2 cellular contexts compared by ENCODE assay signal in genomic region chr10:72048450-72049124, GRCh38.
TF ChIP-seq lines count a peak whose summit lies in the region.

No MANE protein-coding gene starts in this region.

TF ChIP-seq in IMR-90, 13 proteins besides CTCF, POLR2A, EP300 and RAD21:
- TF ChIP-seq SMC3 (IDR thresholded peaks at IDR 0.05; ENCODE audit: low read depth, low read length) (peak; percentile 100), CEBPB (IDR thresholded peaks at IDR 0.05; ENCODE audit: low read depth, low read length) (peak; percentile 89), MAZ (IDR thresholded peaks at IDR 0.05; ENCODE audit: borderline replicate concordance, low read depth, low read length) (0 out of 2 replicates have a peak, but pooled peaks have one; percentile 34), USF2 (IDR thresholded peaks at IDR 0.05; ENCODE audit: low read depth, low read length) (no peak), RFX5 (IDR thresholded peaks at IDR 0.05; ENCODE audit: low read depth, low read length) (no peak), CHD1 (IDR thresholded peaks at IDR 0.05; ENCODE audit: low read depth, low read length) (no peak), MXI1 (IDR thresholded peaks at IDR 0.05; ENCODE audit: borderline replicate concordance, low read depth, low read length) (no peak), RCOR1 (IDR thresholded peaks at IDR 0.05; ENCODE audit: insufficient replicate concordance, low read length) (no peak), NFE2L2 (IDR thresholded peaks at IDR 0.05; ENCODE audit: low read depth, low read length) (no peak)
- TF ChIP-seq, protein P1, sequence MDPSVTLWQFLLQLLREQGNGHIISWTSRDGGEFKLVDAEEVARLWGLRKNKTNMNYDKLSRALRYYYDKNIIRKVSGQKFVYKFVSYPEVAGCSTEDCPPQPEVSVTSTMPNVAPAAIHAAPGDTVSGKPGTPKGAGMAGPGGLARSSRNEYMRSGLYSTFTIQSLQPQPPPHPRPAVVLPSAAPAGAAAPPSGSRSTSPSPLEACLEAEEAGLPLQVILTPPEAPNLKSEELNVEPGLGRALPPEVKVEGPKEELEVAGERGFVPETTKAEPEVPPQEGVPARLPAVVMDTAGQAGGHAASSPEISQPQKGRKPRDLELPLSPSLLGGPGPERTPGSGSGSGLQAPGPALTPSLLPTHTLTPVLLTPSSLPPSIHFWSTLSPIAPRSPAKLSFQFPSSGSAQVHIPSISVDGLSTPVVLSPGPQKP (IDR thresholded peaks at IDR 0.05; ENCODE audit: borderline replicate concordance, low read depth, low read length) = no peak

TF ChIP-seq in H1, 55 proteins besides CTCF, POLR2A, EP300 and RAD21 (continues in another document):
- TF ChIP-seq SIN3A (conservative IDR thresholded peaks at IDR 0.05 in 1 of 2, IDR thresholded peaks at IDR 0.05 in 1 of 2; ENCODE audit: low read depth in 1 of 2, low read length in 2 of 2) (peak in 1 of 2 experiments; percentile 66; a peak in 1 of 4 replicates), CBX8 (IDR thresholded peaks at IDR 0.05; ENCODE audit: borderline replicate concordance, low read depth, low read length) (no peak), TCF12 (IDR thresholded peaks at IDR 0.05; ENCODE audit: low read depth, low read length) (0 out of 2 replicates have a peak, but pooled peaks have one; percentile 17), ATF3 (IDR thresholded peaks at IDR 0.05; ENCODE audit: insufficient read depth, low read depth, low read length) (peak; percentile 84), CREB1 (IDR thresholded peaks at IDR 0.05) (peak; percentile 75), ASH2L (IDR thresholded peaks at IDR 0.05; ENCODE audit: low read length) (no peak), CHD2 (IDR thresholded peaks at IDR 0.05; ENCODE audit: low read length) (no peak), SAP30 (IDR thresholded peaks at IDR 0.05; ENCODE audit: insufficient read depth, insufficient replicate concordance, low read length) (no peak), CTBP2 (IDR thresholded peaks at IDR 0.05; ENCODE audit: borderline replicate concordance, insufficient read depth, insufficient read length, low read length) (no peak), JUND (IDR thresholded peaks at IDR 0.05; ENCODE audit: low read length) (peak; percentile 84), TBP (IDR thresholded peaks at IDR 0.05; ENCODE audit: low read depth, low read length) (no peak), ZNF274 (IDR thresholded peaks at IDR 0.05; ENCODE audit: borderline replicate concordance, extremely low read depth, low read length) (no peak), KDM4A (IDR thresholded peaks at IDR 0.05; ENCODE audit: low read depth, low read length, severe bottlenecking) (no peak), FOSL1 (IDR thresholded peaks at IDR 0.05; ENCODE audit: insufficient read depth, low read depth, low read length) (no peak), SIX5 (IDR thresholded peaks at IDR 0.05; ENCODE audit: low read depth, low read length) (no peak), POU5F1 (IDR thresholded peaks at IDR 0.05; ENCODE audit: low read depth, low read length) (no peak), TEAD4 (IDR thresholded peaks at IDR 0.05; ENCODE audit: low read depth, low read length) (peak; percentile 26; the same call in 1 of the 2 replicates), RXRA (IDR thresholded peaks at IDR 0.05; ENCODE audit: insufficient read depth, low read depth, low read length) (no peak), MAX (IDR thresholded peaks at IDR 0.05) (0 out of 2 replicates have a peak, but pooled peaks have one; percentile 35), EZH2 (IDR thresholded peaks at IDR 0.05; ENCODE audit: low read depth, low read length, severe bottlenecking) (no peak), SUZ12 (IDR thresholded peaks at IDR 0.05; ENCODE audit: low read length) (no peak), PHF8 (conservative IDR thresholded peaks at IDR 0.05; ENCODE audit: low read depth, low read length) (no peak), BCL11A (IDR thresholded peaks at IDR 0.05; ENCODE audit: low read depth in 2 of 2, low read length in 2 of 2) (no peak), GTF2F1 (IDR thresholded peaks at IDR 0.05; ENCODE audit: borderline replicate concordance, low read depth, low read length) (no peak), MAFK (IDR thresholded peaks at IDR 0.05; ENCODE audit: low read depth, low read length) (no peak), BACH1 (IDR thresholded peaks at IDR 0.05; ENCODE audit: low read length) (no peak), YY1 (IDR thresholded peaks at IDR 0.05; ENCODE audit: low read depth, low read length) (peak; percentile 46; the same call in 1 of the 2 replicates), USF2 (IDR thresholded peaks at IDR 0.05; ENCODE audit: low read length) (no peak), CEBPB (IDR thresholded peaks at IDR 0.05; ENCODE audit: low read depth, low read length) (peak; percentile 96), SP2 (IDR thresholded peaks at IDR 0.05; ENCODE audit: low read length) (no peak), KDM1A (IDR thresholded peaks at IDR 0.05; ENCODE audit: borderline replicate concordance, low read length) (no peak), NANOG (IDR thresholded peaks at IDR 0.05; ENCODE audit: insufficient read depth, low read depth, low read length, poor library complexity, severe bottlenecking) (no peak), TAF7 (optimal IDR thresholded peaks at IDR 0.05; ENCODE audit: borderline replicate concordance, low read depth, low read length) (peak; percentile 48), NRF1 (IDR thresholded peaks at IDR 0.05; ENCODE audit: low read depth, low read length) (no peak), POLR2AphosphoS5 (IDR thresholded peaks at IDR 0.05; ENCODE audit: low read depth, low read length) (no peak), GABPA (IDR thresholded peaks at IDR 0.05; ENCODE audit: borderline replicate concordance, insufficient read depth, low read length) (no peak), RNF2 (IDR thresholded peaks at IDR 0.05; ENCODE audit: borderline replicate concordance, low read depth, low read length, missing control alignments, poor library complexity, severe bottlenecking) (no peak), HDAC6 (IDR thresholded peaks at IDR 0.05; ENCODE audit: low read depth, low read length) (no peak), RFX5 (IDR thresholded peaks at IDR 0.05; ENCODE audit: borderline replicate concordance, low read depth, low read length) (no peak), CHD1 (IDR thresholded peaks at IDR 0.05; ENCODE audit: low read depth, low read length) (no peak), KDM5A (IDR thresholded peaks at IDR 0.05; ENCODE audit: low read length) (no peak), SRF (IDR thresholded peaks at IDR 0.05; ENCODE audit: low read depth, low read length) (no peak), SP1 (IDR thresholded peaks at IDR 0.05; ENCODE audit: low read depth, low read length) (0 out of 2 replicates have a peak, but pooled peaks have one; percentile 60), SP4 (IDR thresholded peaks at IDR 0.05; ENCODE audit: low read length) (no peak), HDAC2 (IDR thresholded peaks at IDR 0.05; ENCODE audit: borderline replicate concordance in 1 of 2, low read depth in 2 of 2, low read length in 2 of 2) (0 out of 4 replicates have a peak, but pooled peaks of 1 of the 2 experiments have one; percentile 26), JUN (IDR thresholded peaks at IDR 0.05; ENCODE audit: low read depth, low read length) (no peak), BRCA1 (IDR thresholded peaks at IDR 0.05; ENCODE audit: low read depth, low read length) (no peak), TAF1 (IDR thresholded peaks at IDR 0.05; ENCODE audit: low read depth, low read length) (0 out of 2 replicates have a peak, but pooled peaks have one; percentile 24)
- TF ChIP-seq, protein P2, sequence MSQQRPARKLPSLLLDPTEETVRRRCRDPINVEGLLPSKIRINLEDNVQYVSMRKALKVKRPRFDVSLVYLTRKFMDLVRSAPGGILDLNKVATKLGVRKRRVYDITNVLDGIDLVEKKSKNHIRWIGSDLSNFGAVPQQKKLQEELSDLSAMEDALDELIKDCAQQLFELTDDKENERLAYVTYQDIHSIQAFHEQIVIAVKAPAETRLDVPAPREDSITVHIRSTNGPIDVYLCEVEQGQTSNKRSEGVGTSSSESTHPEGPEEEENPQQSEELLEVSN (IDR thresholded peaks at IDR 0.05) = no peak
- TF ChIP-seq, protein P3, sequence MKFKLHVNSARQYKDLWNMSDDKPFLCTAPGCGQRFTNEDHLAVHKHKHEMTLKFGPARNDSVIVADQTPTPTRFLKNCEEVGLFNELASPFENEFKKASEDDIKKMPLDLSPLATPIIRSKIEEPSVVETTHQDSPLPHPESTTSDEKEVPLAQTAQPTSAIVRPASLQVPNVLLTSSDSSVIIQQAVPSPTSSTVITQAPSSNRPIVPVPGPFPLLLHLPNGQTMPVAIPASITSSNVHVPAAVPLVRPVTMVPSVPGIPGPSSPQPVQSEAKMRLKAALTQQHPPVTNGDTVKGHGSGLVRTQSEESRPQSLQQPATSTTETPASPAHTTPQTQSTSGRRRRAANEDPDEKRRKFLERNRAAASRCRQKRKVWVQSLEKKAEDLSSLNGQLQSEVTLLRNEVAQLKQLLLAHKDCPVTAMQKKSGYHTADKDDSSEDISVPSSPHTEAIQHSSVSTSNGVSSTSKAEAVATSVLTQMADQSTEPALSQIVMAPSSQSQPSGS (IDR thresholded peaks at IDR 0.05; ENCODE audit: low read length) = peak; percentile 88
- TF ChIP-seq, protein P4, sequence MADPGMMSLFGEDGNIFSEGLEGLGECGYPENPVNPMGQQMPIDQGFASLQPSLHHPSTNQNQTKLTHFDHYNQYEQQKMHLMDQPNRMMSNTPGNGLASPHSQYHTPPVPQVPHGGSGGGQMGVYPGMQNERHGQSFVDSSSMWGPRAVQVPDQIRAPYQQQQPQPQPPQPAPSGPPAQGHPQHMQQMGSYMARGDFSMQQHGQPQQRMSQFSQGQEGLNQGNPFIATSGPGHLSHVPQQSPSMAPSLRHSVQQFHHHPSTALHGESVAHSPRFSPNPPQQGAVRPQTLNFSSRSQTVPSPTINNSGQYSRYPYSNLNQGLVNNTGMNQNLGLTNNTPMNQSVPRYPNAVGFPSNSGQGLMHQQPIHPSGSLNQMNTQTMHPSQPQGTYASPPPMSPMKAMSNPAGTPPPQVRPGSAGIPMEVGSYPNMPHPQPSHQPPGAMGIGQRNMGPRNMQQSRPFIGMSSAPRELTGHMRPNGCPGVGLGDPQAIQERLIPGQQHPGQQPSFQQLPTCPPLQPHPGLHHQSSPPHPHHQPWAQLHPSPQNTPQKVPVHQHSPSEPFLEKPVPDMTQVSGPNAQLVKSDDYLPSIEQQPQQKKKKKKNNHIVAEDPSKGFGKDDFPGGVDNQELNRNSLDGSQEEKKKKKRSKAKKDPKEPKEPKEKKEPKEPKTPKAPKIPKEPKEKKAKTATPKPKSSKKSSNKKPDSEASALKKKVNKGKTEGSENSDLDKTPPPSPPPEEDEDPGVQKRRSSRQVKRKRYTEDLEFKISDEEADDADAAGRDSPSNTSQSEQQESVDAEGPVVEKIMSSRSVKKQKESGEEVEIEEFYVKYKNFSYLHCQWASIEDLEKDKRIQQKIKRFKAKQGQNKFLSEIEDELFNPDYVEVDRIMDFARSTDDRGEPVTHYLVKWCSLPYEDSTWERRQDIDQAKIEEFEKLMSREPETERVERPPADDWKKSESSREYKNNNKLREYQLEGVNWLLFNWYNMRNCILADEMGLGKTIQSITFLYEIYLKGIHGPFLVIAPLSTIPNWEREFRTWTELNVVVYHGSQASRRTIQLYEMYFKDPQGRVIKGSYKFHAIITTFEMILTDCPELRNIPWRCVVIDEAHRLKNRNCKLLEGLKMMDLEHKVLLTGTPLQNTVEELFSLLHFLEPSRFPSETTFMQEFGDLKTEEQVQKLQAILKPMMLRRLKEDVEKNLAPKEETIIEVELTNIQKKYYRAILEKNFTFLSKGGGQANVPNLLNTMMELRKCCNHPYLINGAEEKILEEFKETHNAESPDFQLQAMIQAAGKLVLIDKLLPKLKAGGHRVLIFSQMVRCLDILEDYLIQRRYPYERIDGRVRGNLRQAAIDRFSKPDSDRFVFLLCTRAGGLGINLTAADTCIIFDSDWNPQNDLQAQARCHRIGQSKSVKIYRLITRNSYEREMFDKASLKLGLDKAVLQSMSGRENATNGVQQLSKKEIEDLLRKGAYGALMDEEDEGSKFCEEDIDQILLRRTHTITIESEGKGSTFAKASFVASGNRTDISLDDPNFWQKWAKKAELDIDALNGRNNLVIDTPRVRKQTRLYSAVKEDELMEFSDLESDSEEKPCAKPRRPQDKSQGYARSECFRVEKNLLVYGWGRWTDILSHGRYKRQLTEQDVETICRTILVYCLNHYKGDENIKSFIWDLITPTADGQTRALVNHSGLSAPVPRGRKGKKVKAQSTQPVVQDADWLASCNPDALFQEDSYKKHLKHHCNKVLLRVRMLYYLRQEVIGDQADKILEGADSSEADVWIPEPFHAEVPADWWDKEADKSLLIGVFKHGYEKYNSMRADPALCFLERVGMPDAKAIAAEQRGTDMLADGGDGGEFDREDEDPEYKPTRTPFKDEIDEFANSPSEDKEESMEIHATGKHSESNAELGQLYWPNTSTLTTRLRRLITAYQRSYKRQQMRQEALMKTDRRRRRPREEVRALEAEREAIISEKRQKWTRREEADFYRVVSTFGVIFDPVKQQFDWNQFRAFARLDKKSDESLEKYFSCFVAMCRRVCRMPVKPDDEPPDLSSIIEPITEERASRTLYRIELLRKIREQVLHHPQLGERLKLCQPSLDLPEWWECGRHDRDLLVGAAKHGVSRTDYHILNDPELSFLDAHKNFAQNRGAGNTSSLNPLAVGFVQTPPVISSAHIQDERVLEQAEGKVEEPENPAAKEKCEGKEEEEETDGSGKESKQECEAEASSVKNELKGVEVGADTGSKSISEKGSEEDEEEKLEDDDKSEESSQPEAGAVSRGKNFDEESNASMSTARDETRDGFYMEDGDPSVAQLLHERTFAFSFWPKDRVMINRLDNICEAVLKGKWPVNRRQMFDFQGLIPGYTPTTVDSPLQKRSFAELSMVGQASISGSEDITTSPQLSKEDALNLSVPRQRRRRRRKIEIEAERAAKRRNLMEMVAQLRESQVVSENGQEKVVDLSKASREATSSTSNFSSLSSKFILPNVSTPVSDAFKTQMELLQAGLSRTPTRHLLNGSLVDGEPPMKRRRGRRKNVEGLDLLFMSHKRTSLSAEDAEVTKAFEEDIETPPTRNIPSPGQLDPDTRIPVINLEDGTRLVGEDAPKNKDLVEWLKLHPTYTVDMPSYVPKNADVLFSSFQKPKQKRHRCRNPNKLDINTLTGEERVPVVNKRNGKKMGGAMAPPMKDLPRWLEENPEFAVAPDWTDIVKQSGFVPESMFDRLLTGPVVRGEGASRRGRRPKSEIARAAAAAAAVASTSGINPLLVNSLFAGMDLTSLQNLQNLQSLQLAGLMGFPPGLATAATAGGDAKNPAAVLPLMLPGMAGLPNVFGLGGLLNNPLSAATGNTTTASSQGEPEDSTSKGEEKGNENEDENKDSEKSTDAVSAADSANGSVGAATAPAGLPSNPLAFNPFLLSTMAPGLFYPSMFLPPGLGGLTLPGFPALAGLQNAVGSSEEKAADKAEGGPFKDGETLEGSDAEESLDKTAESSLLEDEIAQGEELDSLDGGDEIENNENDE (IDR thresholded peaks at IDR 0.05; ENCODE audit: insufficient replicate concordance, low read length) = no peak
